ENCODE assay signal across 8 cellular contexts in genomic region chr2:9234680-9235387, GRCh38. TPM values are rescaled to one million over a fixed set of nuclear protein-coding genes. Genes with fewer than 3 reads are reported as not detected.
A peak's percentile ranks its signal among the peaks of the same experiment; 100 is the strongest.
DNase-seq lines count a peak whose midpoint lies in the region; ATAC-seq and TF ChIP-seq lines count a peak whose summit lies in the region.

No MANE protein-coding gene starts in this region.

- no peak overlapping the region for H2AFZ ChIP-seq in hepatocyte

- H3K27ac Mint-ChIP-seq in stimulated activated memory B cell treated with anti-CD40 and anti-IgM and Interleukin-4, amounts not matched to agents 10 μg/mL and 1 μg/mL and 100 μg/mL, for 72 hours = no peak overlapping the region

- intact Hi-C loops in adrenal gland (cut with DNase I) = no loop called here

- no peak overlapping the region for H3K4me3 ChIP-seq in adrenal gland
- H3K4me3 ChIP-seq in hepatocyte = no peak overlapping the region

- H3K27me3 ChIP-seq in adrenal gland = no peaks in the 10 kb centered on the region
- H3K27me3 ChIP-seq in hepatocyte = no peaks in the 10 kb centered on the region

- H3K9me2 ChIP-seq in hepatocyte (replicated peaks; ENCODE audit: insufficient read depth) = no peaks in the 10 kb centered on the region

- no peaks in the 10 kb centered on the region for H3K4me1 Mint-ChIP-seq in stimulated activated memory B cell treated with anti-CD40 and anti-IgM and Interleukin-4, amounts not matched to agents 10 μg/mL and 1 μg/mL and 100 μg/mL, for 72 hours

- H3K9me3 ChIP-seq in adrenal gland (replicated peaks in 1 of 3) = no peaks in the 10 kb centered on the region
- no peaks in the 10 kb centered on the region for H3K9me3 ChIP-seq in hepatocyte (ENCODE audit: low read depth)

- H4K20me1 ChIP-seq in hepatocyte (ENCODE audit: insufficient read depth, poor library complexity, severe bottlenecking) = no peaks in the 10 kb centered on the region

- peaks cover 34% of the 10 kb centered on the region for H3K27me3 Mint-ChIP-seq in stimulated activated memory B cell treated with anti-CD40 and anti-IgM and Interleukin-4, amounts not matched to agents 10 μg/mL and 1 μg/mL and 100 μg/mL, for 72 hours

- H3K4me1 ChIP-seq in adrenal gland (replicated peaks in 1 of 2) (peaks cover 0 to 60% of the 10 kb centered on the region in 2 donors), hepatocyte (ENCODE audit: insufficient read depth) (peaks cover 46% of the 10 kb centered on the region)

- H3K36me3 ChIP-seq in adrenal gland (replicated peaks in 1 of 2) (no peaks in the 10 kb centered on the region), hepatocyte (replicated peaks; ENCODE audit: insufficient read depth, low read depth) (no peaks in the 10 kb centered on the region)

- H3K36me3 Mint-ChIP-seq in stimulated activated memory B cell treated with anti-CD40 and anti-IgM and Interleukin-4, amounts not matched to agents 10 μg/mL and 1 μg/mL and 100 μg/mL, for 72 hours = no peaks in the 10 kb centered on the region

- no peaks in the 10 kb centered on the region for H3K9me3 Mint-ChIP-seq in stimulated activated memory B cell treated with anti-CD40 and anti-IgM and Interleukin-4, amounts not matched to agents 10 μg/mL and 1 μg/mL and 100 μg/mL, for 72 hours

- peaks cover 95% of the 10 kb centered on the region for H3K79me2 ChIP-seq in hepatocyte

- no peak for TF ChIP-seq CTCF in adrenal gland (IDR thresholded peaks at IDR 0.05)
- TF ChIP-seq CTCF in hepatocyte (IDR thresholded peaks at IDR 0.05; ENCODE audit: poor library complexity) = no peak

- H3K27ac ChIP-seq in adrenal gland (peak overlapping the region in 4 of 5 donors; percentile 12 to 95 (median 54)), hepatocyte (peak overlapping the region; percentile 89)

- DNase-seq in HPDE6-E6E7 (ENCODE audit: extremely low spot score) = peak; percentile 86
- no peak for DNase-seq in adrenal gland
- peak; percentile 41 for DNase-seq in hepatocyte (ENCODE audit: low spot score)
- no peak for DNase-seq in NCI-H2196 (lab: John Stamatoyannopoulos, UW; ENCODE audit: unreplicated experiment)

- H3K4me2 ChIP-seq in hepatocyte = peak overlapping the region; percentile 50

- H3K4me3 Mint-ChIP-seq in stimulated activated memory B cell treated with anti-CD40 and anti-IgM and Interleukin-4, amounts not matched to agents 10 μg/mL and 1 μg/mL and 100 μg/mL, for 72 hours = no peak overlapping the region

- TF ChIP-seq POLR2A in adrenal gland (IDR thresholded peaks at IDR 0.05) = no peak

- 56 to 61% (median 60%) methylated on average over 12 of the region's 12 CpGs for WGBS in adrenal gland, 4 donors
- 70% methylated on average over 12 of the region's 12 CpGs for WGBS in hepatocyte (ENCODE audit: low lambda C conversion rate, missing lambda C conversion rate)

- ATAC-seq in stimulated activated memory B cell treated with anti-CD40 and anti-IgM and Interleukin-4, amounts not matched to agents 10 μg/mL and 1 μg/mL and 100 μg/mL, for 72 hours = peak; percentile 13
- ATAC-seq in GM18870 (IDR thresholded peaks at IDR 0.05; ENCODE audit: unreplicated experiment) (no peak), GM21515 (IDR thresholded peaks at IDR 0.05; ENCODE audit: unreplicated experiment) (no peak), HG02884 (IDR thresholded peaks at IDR 0.05; ENCODE audit: unreplicated experiment) (no peak)

RNA-seq across cellular contexts. Expression of gene ASAP2, which starts 28.2 kb away (rescaled TPM):
- total RNA-seq in adrenal gland (10 to 100 TPM in 2 of 8 donors, 1 to 10 TPM in 6; 5.4 to 12.9 (median 8.4) TPM), hepatocyte (17.1 and 21.3 TPM in 2 replicates)
- polyA plus RNA-seq in adrenal gland (10 to 100 TPM in 1 of 3 donors, 1 to 10 TPM in 2; 5.4 to 10.5 (median 7.8) TPM), hepatocyte (13.7 and 15.4 TPM in 2 replicates)

Comparison
In these comparisons a context has a peak if more than half of its experiments do, and no peak if none do; other contexts are left out.
1. DNase-seq: peak in HPDE6-E6E7 (single experiment) and hepatocyte (single experiment); none in adrenal gland (0 of 7) and NCI-H2196 (single experiment).